In genomic region chr15:32918481-32919026, GRCh38 we compare ENCODE assay signal across 20 cellular contexts.
DNase-seq lines count a peak whose midpoint lies in the region; ATAC-seq and TF ChIP-seq lines count a peak whose summit lies in the region.
"Had no signal": no experiment of that assay in that cellular context is flagged by ENCODE, and none has a peak within 500 bp of the region (broad histone marks: within the 10 kb centered on the region; RNA-seq: fewer than 3 reads in every experiment).

No MANE protein-coding gene starts in this region.

- ATAC-seq in GM18909 (IDR thresholded peaks at IDR 0.05; ENCODE audit: poor library complexity, unreplicated experiment) (no peak), HG03280 (IDR thresholded peaks at IDR 0.05; ENCODE audit: unreplicated experiment) (no peak), omental fat pad (ENCODE audit: low FRiP score) (no peak)
- ATAC-seq: CD8-positive, alpha-beta T cell; K562 had no signal

- no peaks in the 10 kb centered on the region for H3K9me3 Mint-ChIP-seq in neural progenitor cell
- H3K9me3 Mint-ChIP-seq in CD4-positive, alpha-beta memory T cell, result peaks cover 0 to 3% (median 0%) of the 10 kb centered on the region in 8 donors
- H3K9me3 Mint-ChIP-seq: CD8-positive, alpha-beta T cell had no signal

- H3K79me2 ChIP-seq in neural progenitor cell (ENCODE audit: low read depth), result no peaks in the 10 kb centered on the region

- intact Hi-C loops in CD4-positive, alpha-beta memory T cell (cut with micrococcal nuclease), result no loop called here

- H3K4me1 Mint-ChIP-seq in neural progenitor cell, result peaks cover 30% of the 10 kb centered on the region
- no peaks in the 10 kb centered on the region for H3K4me1 Mint-ChIP-seq in CD4-positive, alpha-beta memory T cell

- peak; percentile 70 for DNase-seq in adipocyte (ENCODE audit: low read depth)
- peak; percentile 18 for DNase-seq in foreskin melanocyte
- DNase-seq in neural progenitor cell (ENCODE audit: low spot score), result peak; percentile 47
- DNase-seq in omental fat pad (ENCODE audit: low spot score), result no peak
- no peak for DNase-seq in CD4-positive, alpha-beta memory T cell
- DNase-seq: AML-193; CD8-positive, alpha-beta T cell; DMS79 treated with DMSO at 0.1 percent for 48 hours; GF-D8; H7; NCI-H1092; NCI-H1694 treated with DMSO at 0.1 percent for 48 hours; NCI-H69; NK-92 treated with Interleukin-12 subunit alpha and Interleukin-12 subunit beta, amount 100 ng/mL, for 24 hours had no signal

- H3K9me3 ChIP-seq in BLaER1 (no peaks in the 10 kb centered on the region), adipocyte (ENCODE audit: control insufficient read depth, low read length) (no peaks in the 10 kb centered on the region), neural progenitor cell (ENCODE audit: low read depth) (no peaks in the 10 kb centered on the region)
- no peaks in the 10 kb centered on the region for H3K9me3 ChIP-seq in CD4-positive, alpha-beta memory T cell (ENCODE audit: control insufficient read depth in 1 of 2, low read length in 2 of 2)

- H3K4me2 ChIP-seq in BLaER1 (peak overlapping the region; percentile 2; the same call in 1 of the 2 replicates), neural progenitor cell (peak overlapping the region; percentile 2)

- H3K4me3 ChIP-seq in BLaER1, result no peak overlapping the region
- H3K4me3 ChIP-seq in adipocyte (ENCODE audit: low read length), result no peak overlapping the region
- H3K4me3 ChIP-seq in neural progenitor cell, result no peak overlapping the region
- H3K4me3 ChIP-seq in CD4-positive, alpha-beta memory T cell (ENCODE audit: low read length in 2 of 2), result no peak overlapping the region
- H3K4me3 ChIP-seq: K562, SK-N-MC had no signal

- peaks cover 5% of the 10 kb centered on the region for H3K27me3 Mint-ChIP-seq in neural progenitor cell (ENCODE audit: insufficient read depth, low read depth)
- H3K27me3 Mint-ChIP-seq in CD4-positive, alpha-beta memory T cell, result peaks cover 0 to 2% of the 10 kb centered on the region in 2 donors

- H3K27me3 ChIP-seq in BLaER1, result no peaks in the 10 kb centered on the region
- no peaks in the 10 kb centered on the region for H3K27me3 ChIP-seq in adipocyte (replicated peaks; ENCODE audit: control insufficient read depth, insufficient read depth, low read length)
- H3K27me3 ChIP-seq in neural progenitor cell, result no peaks in the 10 kb centered on the region
- H3K27me3 ChIP-seq in CD4-positive, alpha-beta memory T cell (ENCODE audit: insufficient read depth, low read length), result no peaks in the 10 kb centered on the region

- H3K36me3 Mint-ChIP-seq in neural progenitor cell, result no peaks in the 10 kb centered on the region
- no peaks in the 10 kb centered on the region for H3K36me3 Mint-ChIP-seq in CD4-positive, alpha-beta memory T cell
- H3K36me3 Mint-ChIP-seq: CD8-positive, alpha-beta T cell had no signal

- POLR2A ChIA-PET in CD4-positive, alpha-beta memory T cell (lab: Charles Lee; ENCODE audit: partially characterized antibody), result no interaction called here

- peaks cover 19% of the 10 kb centered on the region for H3K4me1 ChIP-seq in BLaER1
- peaks cover 23% of the 10 kb centered on the region for H3K4me1 ChIP-seq in adipocyte (ENCODE audit: control insufficient read depth, insufficient read depth, low read length)
- H3K4me1 ChIP-seq in neural progenitor cell, result peaks cover 27% of the 10 kb centered on the region
- H3K4me1 ChIP-seq in CD4-positive, alpha-beta memory T cell (ENCODE audit: insufficient read depth, low read length), result no peaks in the 10 kb centered on the region

- no peaks in the 10 kb centered on the region for H4K20me1 ChIP-seq in BLaER1
- H4K20me1 ChIP-seq in neural progenitor cell (ENCODE audit: low read depth), result no peaks in the 10 kb centered on the region

- TF ChIP-seq CTCF in neural progenitor cell (IDR thresholded peaks at IDR 0.05) (no peak), omental fat pad (IDR thresholded peaks at IDR 0.05) (no peak)

- H3K4me3 Mint-ChIP-seq in neural progenitor cell, result peak overlapping the region; percentile 66
- no peak overlapping the region for H3K4me3 Mint-ChIP-seq in CD4-positive, alpha-beta memory T cell
- H3K4me3 Mint-ChIP-seq: CD8-positive, alpha-beta T cell had no signal

- H3K36me3 ChIP-seq in BLaER1 (no peaks in the 10 kb centered on the region), adipocyte (ENCODE audit: control insufficient read depth, insufficient read depth, low read length, severe bottlenecking) (no peaks in the 10 kb centered on the region), neural progenitor cell (no peaks in the 10 kb centered on the region)
- H3K36me3 ChIP-seq in CD4-positive, alpha-beta memory T cell (ENCODE audit: insufficient read depth, low read length), result no peaks in the 10 kb centered on the region

- H3K27ac ChIP-seq in BLaER1, result no peak overlapping the region
- no peak overlapping the region for H3K27ac ChIP-seq in neural progenitor cell
- no peak overlapping the region for H3K27ac ChIP-seq in CD4-positive, alpha-beta memory T cell (ENCODE audit: low read depth, low read length)
- H3K27ac ChIP-seq: HL-60, SK-N-MC had no signal

- CTCF ChIA-PET in CD4-positive, alpha-beta memory T cell (lab: Charles Lee; ENCODE audit: partially characterized antibody), result no interaction called here

- H3F3A ChIP-seq in neural progenitor cell (ENCODE audit: low read depth), result no peaks in the 10 kb centered on the region

- no peak overlapping the region for H2AFZ ChIP-seq in neural progenitor cell (replicated peaks)

- H3K9ac ChIP-seq in BLaER1, result no peak overlapping the region
- H3K9ac ChIP-seq in adipocyte (ENCODE audit: low read length), result no peak overlapping the region
- H3K9ac ChIP-seq in neural progenitor cell, result no peak overlapping the region

- no peak overlapping the region for H3K27ac Mint-ChIP-seq in neural progenitor cell
- no peak overlapping the region for H3K27ac Mint-ChIP-seq in CD4-positive, alpha-beta memory T cell
- H3K27ac Mint-ChIP-seq: CD8-positive, alpha-beta T cell had no signal

Comparison
In these comparisons a context has a peak if more than half of its experiments do, and no peak if none do; other contexts are left out.
1. DNase-seq: peak in adipocyte (single experiment), foreskin melanocyte (single experiment) and neural progenitor cell (single experiment); none in omental fat pad (single experiment) and CD4-positive, alpha-beta memory T cell (0 of 5).